ENCODE assay signal across 8 cellular contexts in the genomic region with DNA sequence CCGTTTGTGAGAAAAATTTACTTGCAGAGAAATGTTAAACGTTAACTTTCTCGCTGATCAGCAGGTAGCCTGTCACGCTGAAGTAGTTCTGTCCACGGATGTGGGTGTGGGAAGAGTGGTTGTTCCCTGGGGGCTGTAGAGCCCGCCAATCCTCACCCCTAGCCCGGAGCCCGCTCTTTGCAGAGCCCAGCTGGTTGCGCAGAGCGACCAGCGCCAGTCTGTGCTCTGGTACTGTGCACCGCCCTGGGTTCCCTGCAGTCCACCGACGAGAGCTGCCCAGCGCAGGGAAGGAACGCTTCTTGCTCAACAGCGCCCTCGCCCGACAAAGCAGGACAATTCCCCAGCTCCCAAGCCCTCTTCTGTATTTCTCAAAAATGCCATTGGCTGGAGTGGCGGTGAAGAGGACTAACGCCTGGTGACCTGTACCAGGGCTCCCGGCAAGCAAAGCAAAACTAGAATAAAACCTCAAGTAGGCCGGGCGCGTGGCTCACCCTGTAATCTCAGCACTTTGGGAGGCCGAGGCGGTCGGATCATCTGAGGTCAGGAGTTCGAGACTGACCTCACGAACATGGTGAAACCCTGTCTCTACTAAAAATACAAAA. TPM values are rescaled to one million over a fixed set of nuclear protein-coding genes. Genes with fewer than 3 reads are reported as not detected.
DNase-seq lines count a peak whose midpoint lies in the region; ATAC-seq and TF ChIP-seq lines count a peak whose summit lies in the region.

No MANE protein-coding gene starts in this region.

- H3K14ac ChIP-seq in IMR-90 (replicated peaks; ENCODE audit: low read depth, low read length): no peak overlapping the region

- no peak overlapping the region for H2BK15ac ChIP-seq in IMR-90 (ENCODE audit: low read depth, low read length)

- H2BK5ac ChIP-seq in IMR-90 (ENCODE audit: low read depth, low read length, poor library complexity, severe bottlenecking): no peak overlapping the region

- no peak overlapping the region for H3K27ac ChIP-seq in IMR-90 (ENCODE audit: insufficient read depth, low read length)
- no peak overlapping the region for H3K27ac ChIP-seq in OCI-LY3 (ENCODE audit: low read length)
- H3K27ac ChIP-seq in esophagus (ENCODE audit: low read depth in 2 of 2, low read length in 1 of 2): no peak overlapping the region

- H3K27me3 ChIP-seq in IMR-90 (ENCODE audit: control insufficient read depth, insufficient read depth, low read length): peaks cover 30% of the 10 kb centered on the region
- no peaks in the 10 kb centered on the region for H3K27me3 ChIP-seq in OCI-LY3 (ENCODE audit: low read depth, low read length)
- H3K27me3 ChIP-seq in esophagus (ENCODE audit: control insufficient read depth in 1 of 2, insufficient read depth in 2 of 2, low read length in 2 of 2): no peaks in the 10 kb centered on the region

- H3K4me3 ChIP-seq in IMR-90 (ENCODE audit: insufficient read depth, low read depth, low read length): peak overlapping the region; percentile 39
- peak overlapping the region; percentile 78 for H3K4me3 ChIP-seq in OCI-LY3 (ENCODE audit: low read length)
- peak overlapping the region; percentile 17 to 25 for H3K4me3 ChIP-seq in esophagus (ENCODE audit: low read depth in 1 of 2, low read length in 2 of 2)

- H3K27ac Mint-ChIP-seq in Calu3 (ENCODE audit: unreplicated experiment): no peak overlapping the region

- H4K91ac ChIP-seq in IMR-90 (ENCODE audit: insufficient read depth, low read depth, low read length): no peak overlapping the region

- BruUV-seq in Calu3 (replicated peaks; lab: Mats Ljungman, UMichigan) (no TSS peak), IMR-90 (replicated peaks; lab: Mats Ljungman, UMichigan) (no TSS peak)

- peak overlapping the region; percentile 86 for H3K4me2 ChIP-seq in IMR-90 (ENCODE audit: low read depth, low read length)
- peak overlapping the region; percentile 92 for H3K4me2 ChIP-seq in OCI-LY3 (ENCODE audit: low read length)

- H2AFZ ChIP-seq in IMR-90 (replicated peaks; ENCODE audit: low read length, poor library complexity) (peak overlapping the region; percentile 72), OCI-LY3 (ENCODE audit: low read depth, low read length) (peak overlapping the region; percentile 68)

- no peaks in the 10 kb centered on the region for H3K9me3 ChIP-seq in IMR-90 (ENCODE audit: control insufficient read depth, insufficient read depth, low read length)
- H3K9me3 ChIP-seq in OCI-LY3 (ENCODE audit: insufficient read depth, low read length): no peaks in the 10 kb centered on the region
- no peaks in the 10 kb centered on the region for H3K9me3 ChIP-seq in esophagus (ENCODE audit: control insufficient read depth in 2 of 2, insufficient read depth in 1 of 2, low read depth in 1 of 2, low read length in 1 of 2)

- intact Hi-C loops in Calu3 (cut with micrococcal nuclease; ENCODE audit: unreplicated experiment) (no loop called here), IMR-90 (cut with micrococcal nuclease) (loop anchor here (5.0 kb wide), 1 partner anchor 508 kb away; no protein-coding TSS in a partner anchor)

- POLR2A ChIA-PET in IMR-90 (lab: Charles Lee; ENCODE audit: unreplicated experiment): no interaction called here

- H2BK120ac ChIP-seq in IMR-90 (ENCODE audit: low read depth, low read length): no peak overlapping the region

- no peaks in the 10 kb centered on the region for H3K9me1 ChIP-seq in IMR-90 (ENCODE audit: insufficient read depth, low read length)

- no peaks in the 10 kb centered on the region for H3K27me3 Mint-ChIP-seq in Calu3 (ENCODE audit: unreplicated experiment)

- H2AK9ac ChIP-seq in IMR-90 (replicated peaks; ENCODE audit: low read depth, low read length, poor library complexity): no peak overlapping the region

- H2BK20ac ChIP-seq in IMR-90 (ENCODE audit: low read depth, low read length): no peak overlapping the region

- H3K79me1 ChIP-seq in IMR-90 (ENCODE audit: low read depth in 1 of 2, low read length in 2 of 2): no peaks in the 10 kb centered on the region

- no peak overlapping the region for H4K8ac ChIP-seq in IMR-90 (ENCODE audit: low read depth in 2 of 2, low read length in 2 of 2)

- H3K4me3 Mint-ChIP-seq in Calu3 (ENCODE audit: low read depth, unreplicated experiment): peak overlapping the region; percentile 52

- no peak for TF ChIP-seq POLR2A in IMR-90 (IDR thresholded peaks at IDR 0.05; ENCODE audit: low read depth, low read length)

- no peak overlapping the region for H3K56ac ChIP-seq in IMR-90 (ENCODE audit: extremely low read depth, insufficient read depth, low read length)

- in situ Hi-C loops in IMR-90 (cut with MboI; ENCODE audit: low sequenced_read_pairs): no loop called here

- no peak overlapping the region for H3K23ac ChIP-seq in IMR-90 (ENCODE audit: low read depth, low read length)

- H3K9ac ChIP-seq in IMR-90 (ENCODE audit: low read depth, low read length): no peak overlapping the region
- H3K9ac ChIP-seq in OCI-LY3 (ENCODE audit: low read length): peak overlapping the region; percentile 45; the same call in 1 of the 2 replicates

- no peaks in the 10 kb centered on the region for H3K36me3 ChIP-seq in IMR-90 (ENCODE audit: control insufficient read depth, insufficient read depth, low read length)
- no peaks in the 10 kb centered on the region for H3K36me3 ChIP-seq in OCI-LY3 (replicated peaks; ENCODE audit: low read depth, low read length)
- no peaks in the 10 kb centered on the region for H3K36me3 ChIP-seq in esophagus (ENCODE audit: control insufficient read depth in 2 of 2, insufficient read depth in 2 of 2, low read length in 1 of 2)

- H3K4me1 ChIP-seq in IMR-90 (ENCODE audit: control insufficient read depth, insufficient read depth, low read length): no peaks in the 10 kb centered on the region
- H3K4me1 ChIP-seq in OCI-LY3 (ENCODE audit: low read length): 0 out of 2 replicates have a peak, but pooled peaks cover 2% of the 10 kb centered on the region
- peaks cover 4 to 8% of the 10 kb centered on the region in 2 donors for H3K4me1 ChIP-seq in esophagus (ENCODE audit: control insufficient read depth in 2 of 2, insufficient read depth in 2 of 2, low read length in 1 of 2)

- H3K79me2 ChIP-seq in OCI-LY3 (ENCODE audit: low read length): no peaks in the 10 kb centered on the region

- TF ChIP-seq CTCF in Calu3 (IDR thresholded peaks at IDR 0.05; ENCODE audit: unreplicated experiment): peak; percentile 55
- TF ChIP-seq CTCF in IMR-90 (conservative IDR thresholded peaks at IDR 0.05; ENCODE audit: low read depth, low read length): peak; percentile 89
- peak; percentile 66 for TF ChIP-seq CTCF in OCI-LY3 (IDR thresholded peaks at IDR 0.05; ENCODE audit: low read depth, low read length)

- DNase-seq in Calu3 (peak; percentile 85), IMR-90 (peak; percentile 80), activated T-cell treated with anti-CD3 and anti-CD28 coated beads for 4 hours (peak; percentile 70), myocyte (ENCODE audit: low read depth) (peak; percentile 87)
- DNase-seq in stimulated activated CD8-positive, alpha-beta memory T cell treated with anti-CD3 and anti-CD28 coated beads, Interleukin-7, amount 100 ng/mL, for 4 hours (ENCODE audit: low read depth in 2 of 2): peak; percentile 42 to 51

- H3K4me1 Mint-ChIP-seq in Calu3 (ENCODE audit: low read depth, unreplicated experiment): no peaks in the 10 kb centered on the region

- H3K9me3 Mint-ChIP-seq in Calu3 (ENCODE audit: low read depth, unreplicated experiment): no peaks in the 10 kb centered on the region

- H3K18ac ChIP-seq in IMR-90 (ENCODE audit: low read depth, low read length): no peak overlapping the region

- no peaks in the 10 kb centered on the region for H4K20me1 ChIP-seq in IMR-90 (ENCODE audit: insufficient read depth, low read length)
- no peaks in the 10 kb centered on the region for H4K20me1 ChIP-seq in OCI-LY3 (ENCODE audit: insufficient read depth, low read length)

- TF ChIP-seq RAD21 in IMR-90 (IDR thresholded peaks at IDR 0.05; ENCODE audit: low read length): peak; percentile 74

- dilution Hi-C loops in IMR-90 (cut with HindIII; ENCODE audit: low sequenced_read_pairs, unreplicated experiment): no loop called here

- ATAC-seq in GM21515 (IDR thresholded peaks at IDR 0.05; ENCODE audit: unreplicated experiment): peak; percentile 73
- peak; percentile 99 for ATAC-seq in IMR-90 (ENCODE audit: low read depth)

- CTCF ChIA-PET in Calu3 (lab: Charles Lee): interaction anchor here (0.5 to 1.3 kb wide), 4 partner anchors 20 to 72 kb away, joined by 3 to 14 read pairs (median 4); no protein-coding TSS in a partner anchor
- CTCF ChIA-PET in IMR-90 (lab: Yijun Ruan, JAX): interaction anchor here (0.7 to 1.2 kb wide), 3 partner anchors 17 to 51 kb away, joined by 3 read pairs; no protein-coding TSS in a partner anchor

- H4K5ac ChIP-seq in IMR-90 (ENCODE audit: low read depth, low read length): no peak overlapping the region

- 22% methylated on average over 7 of the region's 30 CpGs; no CpG with 5 or more reads in 1 of the 2 experiments for WGBS in IMR-90 (ENCODE audit: extremely low coverage in 2 of 2, insufficient read length in 1 of 2), 2 experiments
- WGBS in esophagus, 2 donors: 10 to 15% methylated on average over 30 of the region's 30 CpGs

- H3K36me3 Mint-ChIP-seq in Calu3 (ENCODE audit: insufficient read depth, unreplicated experiment): no peaks in the 10 kb centered on the region

- H2AK5ac ChIP-seq in IMR-90 (ENCODE audit: low read depth, low read length): no peak overlapping the region

- no peak overlapping the region for H3K4ac ChIP-seq in IMR-90 (ENCODE audit: low read depth, low read length)

TF ChIP-seq in IMR-90, 13 proteins besides CTCF, POLR2A, EP300 and RAD21:
- TF ChIP-seq SMC3 (IDR thresholded peaks at IDR 0.05; ENCODE audit: low read depth, low read length) (peak; percentile 71), MAZ (IDR thresholded peaks at IDR 0.05; ENCODE audit: borderline replicate concordance, low read depth, low read length) (no peak; the same call in 1 of the 2 replicates), FOS (IDR thresholded peaks at IDR 0.05; ENCODE audit: low read depth, low read length) (no peak)

RNA-seq across cellular contexts. Expression of gene RIPPLY3, which starts 3.3 kb away (rescaled TPM):
- total RNA-seq in Calu3 (2022): 0.17 and 0.40 TPM in 2 replicates
- not detected in 2 replicates for total RNA-seq in IMR-90 (2012; rRNA removed)
- polyA plus RNA-seq in IMR-90 (2012; rRNA removed): 0.07 and 0.10 TPM in 2 replicates
- 0.03 and 0.05 TPM in 2 replicates for polyA plus RNA-seq in IMR-90 (2012; cell fraction: cytosol; rRNA removed)
- 0.04 TPM in 1 of 2 replicates, not detected in the other for polyA plus RNA-seq in IMR-90 (2012; cell fraction: nucleus; rRNA removed; ENCODE audit: low replicate concordance)
- 1 to 10 TPM in 1 of 2 donors, under 1 TPM in 1; 0.49 to 1.0 TPM for polyA plus RNA-seq in esophagus
- total RNA-seq in myocyte: not detected in 2 replicates
- not detected for polyA plus RNA-seq in myocyte (2012)

RNA-seq across cellular contexts. Expression of gene HLCS, which starts 43.4 kb away (rescaled TPM):
- total RNA-seq in Calu3 (2022) (18.4 and 19.0 TPM in 2 replicates), IMR-90 (2012; rRNA removed) (18.1 and 21.0 TPM in 2 replicates), myocyte (26.0 and 32.5 TPM in 2 replicates)
- polyA plus RNA-seq in IMR-90 (2012; rRNA removed) (8.6 and 10.6 TPM in 2 replicates), esophagus (1 to 10 TPM; 3.9 to 4.8 TPM)
- 4.1 and 5.8 TPM in 2 replicates for polyA plus RNA-seq in IMR-90 (2012; cell fraction: cytosol; rRNA removed)
- polyA plus RNA-seq in IMR-90 (2012; cell fraction: nucleus; rRNA removed; ENCODE audit: low replicate concordance): 4.2 and 15.2 TPM in 2 replicates
- polyA plus RNA-seq in myocyte (2012): 24.7 TPM

Comparison
In these comparisons a context has a peak if more than half of its experiments do, and no peak if none do; other contexts are left out.
1. H3K4me3 ChIP-seq: peak in every context shown above with its lines; median percentile 78 in OCI-LY3; 39 in IMR-90; 21 in esophagus.